ENCODE assay signal across 2 cellular contexts in the genomic region with DNA sequence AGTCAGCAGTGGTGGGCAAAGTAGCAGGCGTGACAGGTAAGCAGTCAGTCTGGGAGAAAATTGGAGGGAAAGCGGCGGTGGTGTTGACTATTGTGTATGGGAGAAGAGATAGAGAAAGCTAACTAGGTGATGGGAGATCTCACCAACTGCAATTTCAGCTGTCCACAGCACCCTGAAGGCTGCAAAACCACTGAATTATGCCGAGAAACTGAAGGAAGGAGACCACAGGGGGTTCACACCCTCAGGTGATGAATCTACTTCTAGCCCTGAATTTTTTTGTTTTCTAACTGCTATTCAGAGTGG.
TF ChIP-seq lines count a peak whose summit lies in the region.

No MANE protein-coding gene starts in this region.

TF ChIP-seq in GM23338, 12 proteins besides CTCF, POLR2A, EP300 and RAD21:
- TF ChIP-seq, protein P1, sequence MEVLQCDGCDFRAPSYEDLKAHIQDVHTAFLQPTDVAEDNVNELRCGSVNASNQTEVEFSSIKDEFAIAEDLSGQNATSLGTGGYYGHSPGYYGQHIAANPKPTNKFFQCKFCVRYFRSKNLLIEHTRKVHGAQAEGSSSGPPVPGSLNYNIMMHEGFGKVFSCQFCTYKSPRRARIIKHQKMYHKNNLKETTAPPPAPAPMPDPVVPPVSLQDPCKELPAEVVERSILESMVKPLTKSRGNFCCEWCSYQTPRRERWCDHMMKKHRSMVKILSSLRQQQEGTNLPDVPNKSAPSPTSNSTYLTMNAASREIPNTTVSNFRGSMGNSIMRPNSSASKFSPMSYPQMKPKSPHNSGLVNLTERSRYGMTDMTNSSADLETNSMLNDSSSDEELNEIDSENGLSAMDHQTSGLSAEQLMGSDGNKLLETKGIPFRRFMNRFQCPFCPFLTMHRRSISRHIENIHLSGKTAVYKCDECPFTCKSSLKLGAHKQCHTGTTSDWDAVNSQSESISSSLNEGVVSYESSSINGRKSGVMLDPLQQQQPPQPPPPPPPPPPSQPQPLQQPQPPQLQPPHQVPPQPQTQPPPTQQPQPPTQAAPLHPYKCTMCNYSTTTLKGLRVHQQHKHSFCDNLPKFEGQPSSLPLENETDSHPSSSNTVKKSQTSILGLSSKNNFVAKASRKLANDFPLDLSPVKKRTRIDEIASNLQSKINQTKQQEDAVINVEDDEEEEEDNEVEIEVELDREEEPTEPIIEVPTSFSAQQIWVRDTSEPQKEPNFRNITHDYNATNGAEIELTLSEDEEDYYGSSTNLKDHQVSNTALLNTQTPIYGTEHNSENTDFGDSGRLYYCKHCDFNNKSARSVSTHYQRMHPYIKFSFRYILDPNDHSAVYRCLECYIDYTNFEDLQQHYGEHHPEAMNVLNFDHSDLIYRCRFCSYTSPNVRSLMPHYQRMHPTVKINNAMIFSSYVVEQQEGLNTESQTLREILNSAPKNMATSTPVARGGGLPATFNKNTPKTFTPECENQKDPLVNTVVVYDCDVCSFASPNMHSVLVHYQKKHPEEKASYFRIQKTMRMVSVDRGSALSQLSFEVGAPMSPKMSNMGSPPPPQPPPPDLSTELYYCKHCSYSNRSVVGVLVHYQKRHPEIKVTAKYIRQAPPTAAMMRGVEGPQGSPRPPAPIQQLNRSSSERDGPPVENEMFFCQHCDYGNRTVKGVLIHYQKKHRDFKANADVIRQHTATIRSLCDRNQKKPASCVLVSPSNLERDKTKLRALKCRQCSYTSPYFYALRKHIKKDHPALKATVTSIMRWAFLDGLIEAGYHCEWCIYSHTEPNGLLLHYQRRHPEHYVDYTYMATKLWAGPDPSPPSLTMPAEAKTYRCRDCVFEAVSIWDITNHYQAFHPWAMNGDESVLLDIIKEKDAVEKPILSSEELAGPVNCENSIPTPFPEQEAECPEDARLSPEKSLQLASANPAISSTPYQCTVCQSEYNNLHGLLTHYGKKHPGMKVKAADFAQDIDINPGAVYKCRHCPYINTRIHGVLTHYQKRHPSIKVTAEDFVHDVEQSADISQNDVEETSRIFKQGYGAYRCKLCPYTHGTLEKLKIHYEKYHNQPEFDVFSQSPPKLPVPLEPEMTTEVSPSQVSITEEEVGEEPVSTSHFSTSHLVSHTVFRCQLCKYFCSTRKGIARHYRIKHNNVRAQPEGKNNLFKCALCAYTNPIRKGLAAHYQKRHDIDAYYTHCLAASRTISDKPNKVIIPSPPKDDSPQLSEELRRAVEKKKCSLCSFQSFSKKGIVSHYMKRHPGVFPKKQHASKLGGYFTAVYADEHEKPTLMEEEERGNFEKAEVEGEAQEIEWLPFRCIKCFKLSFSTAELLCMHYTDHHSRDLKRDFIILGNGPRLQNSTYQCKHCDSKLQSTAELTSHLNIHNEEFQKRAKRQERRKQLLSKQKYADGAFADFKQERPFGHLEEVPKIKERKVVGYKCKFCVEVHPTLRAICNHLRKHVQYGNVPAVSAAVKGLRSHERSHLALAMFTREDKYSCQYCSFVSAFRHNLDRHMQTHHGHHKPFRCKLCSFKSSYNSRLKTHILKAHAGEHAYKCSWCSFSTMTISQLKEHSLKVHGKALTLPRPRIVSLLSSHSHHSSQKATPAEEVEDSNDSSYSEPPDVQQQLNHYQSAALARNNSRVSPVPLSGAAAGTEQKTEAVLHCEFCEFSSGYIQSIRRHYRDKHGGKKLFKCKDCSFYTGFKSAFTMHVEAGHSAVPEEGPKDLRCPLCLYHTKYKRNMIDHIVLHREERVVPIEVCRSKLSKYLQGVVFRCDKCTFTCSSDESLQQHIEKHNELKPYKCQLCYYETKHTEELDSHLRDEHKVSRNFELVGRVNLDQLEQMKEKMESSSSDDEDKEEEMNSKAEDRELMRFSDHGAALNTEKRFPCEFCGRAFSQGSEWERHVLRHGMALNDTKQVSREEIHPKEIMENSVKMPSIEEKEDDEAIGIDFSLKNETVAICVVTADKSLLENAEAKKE (CRISPR knock-in tag; IDR thresholded peaks at IDR 0.05): no peak
- TF ChIP-seq POLR2AphosphoS5 (IDR thresholded peaks at IDR 0.05; ENCODE audit: low read depth) (no peak), ZNF331 (CRISPR knock-in tag; IDR thresholded peaks at IDR 0.05; ENCODE audit: low read depth) (no peak), CREB1 (CRISPR knock-in tag; IDR thresholded peaks at IDR 0.05; ENCODE audit: low read depth) (no peak), EZH2phosphoT487 (IDR thresholded peaks at IDR 0.05; ENCODE audit: unreplicated experiment) (no peak)
- TF ChIP-seq, protein P2, sequence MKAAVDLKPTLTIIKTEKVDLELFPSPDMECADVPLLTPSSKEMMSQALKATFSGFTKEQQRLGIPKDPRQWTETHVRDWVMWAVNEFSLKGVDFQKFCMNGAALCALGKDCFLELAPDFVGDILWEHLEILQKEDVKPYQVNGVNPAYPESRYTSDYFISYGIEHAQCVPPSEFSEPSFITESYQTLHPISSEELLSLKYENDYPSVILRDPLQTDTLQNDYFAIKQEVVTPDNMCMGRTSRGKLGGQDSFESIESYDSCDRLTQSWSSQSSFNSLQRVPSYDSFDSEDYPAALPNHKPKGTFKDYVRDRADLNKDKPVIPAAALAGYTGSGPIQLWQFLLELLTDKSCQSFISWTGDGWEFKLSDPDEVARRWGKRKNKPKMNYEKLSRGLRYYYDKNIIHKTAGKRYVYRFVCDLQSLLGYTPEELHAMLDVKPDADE (IDR thresholded peaks at IDR 0.05): no peak

TF ChIP-seq in K562, 482 proteins besides CTCF, POLR2A, EP300 and RAD21 (continued from another document):
- TF ChIP-seq POLR2H (tag; IDR thresholded peaks at IDR 0.05; ENCODE audit: low read depth): no peak
- no peak for TF ChIP-seq XRCC5 (IDR thresholded peaks at IDR 0.05; ENCODE audit: low read depth, low read length)
- TF ChIP-seq OTX1 (CRISPR knock-in tag; IDR thresholded peaks at IDR 0.05): no peak
- TF ChIP-seq CCAR2 (IDR thresholded peaks at IDR 0.05; ENCODE audit: low read depth, low read length): no peak
- TF ChIP-seq ZNF23 (CRISPR knock-in tag; IDR thresholded peaks at IDR 0.05): no peak
- TF ChIP-seq, protein P3, sequence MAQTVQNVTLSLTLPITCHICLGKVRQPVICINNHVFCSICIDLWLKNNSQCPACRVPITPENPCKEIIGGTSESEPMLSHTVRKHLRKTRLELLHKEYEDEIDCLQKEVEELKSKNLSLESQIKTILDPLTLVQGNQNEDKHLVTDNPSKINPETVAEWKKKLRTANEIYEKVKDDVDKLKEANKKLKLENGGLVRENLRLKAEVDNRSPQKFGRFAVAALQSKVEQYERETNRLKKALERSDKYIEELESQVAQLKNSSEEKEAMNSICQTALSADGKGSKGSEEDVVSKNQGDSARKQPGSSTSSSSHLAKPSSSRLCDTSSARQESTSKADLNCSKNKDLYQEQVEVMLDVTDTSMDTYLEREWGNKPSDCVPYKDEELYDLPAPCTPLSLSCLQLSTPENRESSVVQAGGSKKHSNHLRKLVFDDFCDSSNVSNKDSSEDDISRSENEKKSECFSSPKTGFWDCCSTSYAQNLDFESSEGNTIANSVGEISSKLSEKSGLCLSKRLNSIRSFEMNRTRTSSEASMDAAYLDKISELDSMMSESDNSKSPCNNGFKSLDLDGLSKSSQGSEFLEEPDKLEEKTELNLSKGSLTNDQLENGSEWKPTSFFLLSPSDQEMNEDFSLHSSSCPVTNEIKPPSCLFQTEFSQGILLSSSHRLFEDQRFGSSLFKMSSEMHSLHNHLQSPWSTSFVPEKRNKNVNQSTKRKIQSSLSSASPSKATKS (CRISPR knock-in tag; IDR thresholded peaks at IDR 0.05): no peak
- TF ChIP-seq PRPF4 (IDR thresholded peaks at IDR 0.05; ENCODE audit: insufficient read depth, low read depth, low read length, poor library complexity, severe bottlenecking): no peak
- TF ChIP-seq MCM3 (IDR thresholded peaks at IDR 0.05): no peak
- TF ChIP-seq, protein P4, sequence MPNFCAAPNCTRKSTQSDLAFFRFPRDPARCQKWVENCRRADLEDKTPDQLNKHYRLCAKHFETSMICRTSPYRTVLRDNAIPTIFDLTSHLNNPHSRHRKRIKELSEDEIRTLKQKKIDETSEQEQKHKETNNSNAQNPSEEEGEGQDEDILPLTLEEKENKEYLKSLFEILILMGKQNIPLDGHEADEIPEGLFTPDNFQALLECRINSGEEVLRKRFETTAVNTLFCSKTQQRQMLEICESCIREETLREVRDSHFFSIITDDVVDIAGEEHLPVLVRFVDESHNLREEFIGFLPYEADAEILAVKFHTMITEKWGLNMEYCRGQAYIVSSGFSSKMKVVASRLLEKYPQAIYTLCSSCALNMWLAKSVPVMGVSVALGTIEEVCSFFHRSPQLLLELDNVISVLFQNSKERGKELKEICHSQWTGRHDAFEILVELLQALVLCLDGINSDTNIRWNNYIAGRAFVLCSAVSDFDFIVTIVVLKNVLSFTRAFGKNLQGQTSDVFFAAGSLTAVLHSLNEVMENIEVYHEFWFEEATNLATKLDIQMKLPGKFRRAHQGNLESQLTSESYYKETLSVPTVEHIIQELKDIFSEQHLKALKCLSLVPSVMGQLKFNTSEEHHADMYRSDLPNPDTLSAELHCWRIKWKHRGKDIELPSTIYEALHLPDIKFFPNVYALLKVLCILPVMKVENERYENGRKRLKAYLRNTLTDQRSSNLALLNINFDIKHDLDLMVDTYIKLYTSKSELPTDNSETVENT (CRISPR knock-in tag; IDR thresholded peaks at IDR 0.05): no peak
TF ChIP-seq in K562: peak in this region for 0.
